Comparison of ENCODE assay signal across 19 cellular contexts in the genomic region with DNA sequence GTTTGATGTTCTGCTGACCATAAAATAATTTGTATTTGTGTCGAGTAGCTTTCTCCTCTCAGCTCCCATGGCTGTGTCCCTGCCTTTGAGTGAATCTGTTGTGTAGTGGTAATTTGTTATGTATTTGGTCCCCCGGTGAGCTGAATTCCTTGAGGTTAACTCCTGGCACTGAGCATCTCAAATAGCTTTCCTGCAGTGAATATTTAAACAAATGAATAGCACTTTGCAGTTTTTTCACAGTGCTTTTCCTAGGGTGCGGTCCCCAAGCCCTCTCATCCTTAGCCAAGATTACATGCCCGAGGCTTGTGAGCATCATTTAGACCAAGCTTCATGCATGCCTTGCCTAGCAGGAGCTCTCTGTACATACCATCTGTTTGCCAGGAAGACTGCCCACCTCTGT.
A peak's percentile ranks its signal among the peaks of the same experiment; 100 is the strongest.
DNase-seq lines count a peak whose midpoint lies in the region; ATAC-seq and TF ChIP-seq lines count a peak whose summit lies in the region.
"Had no signal": no experiment of that assay in that cellular context is flagged by ENCODE, and none has a peak within 500 bp of the region (broad histone marks: within the 10 kb centered on the region; RNA-seq: fewer than 3 reads in every experiment).

No MANE protein-coding gene starts in this region.

- H3K4me3 ChIP-seq in fibroblast of the aortic adventitia (ENCODE audit: low read depth, low read length): no peak overlapping the region
- H3K4me3 ChIP-seq: right atrium auricular region, SK-N-MC, suprapubic skin had no signal

- no peak for TF ChIP-seq CTCF in fibroblast of the aortic adventitia (IDR thresholded peaks at IDR 0.05; ENCODE audit: insufficient read depth, low read length)

- intact Hi-C loops in sciatic nerve (cut with DNase I): no loop called here

- DNase-seq in EH (ENCODE audit: low read depth): peak; percentile 59
- peak; percentile 9 for DNase-seq in NCI-H226
- peak; percentile 71 for DNase-seq in fibroblast of the aortic adventitia (ENCODE audit: low read depth)
- DNase-seq in sciatic nerve (ENCODE audit: low spot score): peak; percentile 6
- DNase-seq in germinal center (ENCODE audit: low spot score): no peak
- no peak for DNase-seq in retina
- DNase-seq: activated CD4-positive, alpha-beta T cell treated with anti-CD3 and anti-CD28 coated beads, Interleukin-2, amount 50 U/mL, for 1 hour; activated naive CD4-positive, alpha-beta T cell treated with anti-CD3 and anti-CD28 coated beads, Interleukin-2, amount 50 U/mL, for 16 hours; activated T-cell treated with anti-CD3 and anti-CD28 coated beads for 4 hours; CD4-positive, alpha-beta T cell; effector CD4-positive, alpha-beta T cell; HFFc6; NCI-H146; NCI-H510A; stimulated activated CD4-positive, alpha-beta T cell treated with anti-CD3 and anti-CD28 coated beads, Interleukin-1b, Interleukin-23, amount 100 ng/mL, for 48 hours had no signal

- no peak for ATAC-seq in sciatic nerve
- no peak for ATAC-seq in HG03432 (IDR thresholded peaks at IDR 0.05; ENCODE audit: unreplicated experiment)

Comparison
In these comparisons a context has a peak if more than half of its experiments do, and no peak if none do; other contexts are left out.
1. DNase-seq: peak in EH (single experiment), NCI-H226 (single experiment), fibroblast of the aortic adventitia (single experiment) and sciatic nerve (single experiment); none in germinal center (single experiment) and retina (single experiment).